ENCODE assay signal across 1 cellular context in genomic region chr5:65366655-65367054, GRCh38.
TF ChIP-seq lines count a peak whose summit lies in the region.

No MANE protein-coding gene starts in this region.

TF ChIP-seq in WTC11, 78 proteins besides CTCF, POLR2A, EP300 and RAD21 (continued from another document):
- TF ChIP-seq ZNF532 (CRISPR knock-in tag; IDR thresholded peaks at IDR 0.05; ENCODE audit: borderline replicate concordance) (no peak), CDX4 (CRISPR knock-in tag; IDR thresholded peaks at IDR 0.05; ENCODE audit: borderline replicate concordance) (no peak), ZNF512 (CRISPR knock-in tag; IDR thresholded peaks at IDR 0.05; ENCODE audit: borderline replicate concordance) (no peak), FOXJ3 (CRISPR knock-in tag; IDR thresholded peaks at IDR 0.05; ENCODE audit: borderline replicate concordance) (no peak), AFF4 (CRISPR knock-in tag; IDR thresholded peaks at IDR 0.05; ENCODE audit: borderline replicate concordance) (no peak), GRHL2 (CRISPR knock-in tag; IDR thresholded peaks at IDR 0.05; ENCODE audit: insufficient replicate concordance, severe bottlenecking) (no peak), E2F1 (CRISPR knock-in tag; IDR thresholded peaks at IDR 0.05) (no peak), KAT7 (CRISPR knock-in tag; IDR thresholded peaks at IDR 0.05; ENCODE audit: borderline replicate concordance) (no peak), NFATC4 (CRISPR knock-in tag; IDR thresholded peaks at IDR 0.05) (no peak), ZNF121 (CRISPR knock-in tag; IDR thresholded peaks at IDR 0.05) (no peak), ATF2 (CRISPR knock-in tag; IDR thresholded peaks at IDR 0.05; ENCODE audit: borderline replicate concordance, low read depth) (no peak), ZNF263 (CRISPR knock-in tag; IDR thresholded peaks at IDR 0.05; ENCODE audit: low read depth) (no peak), MXD4 (CRISPR knock-in tag; IDR thresholded peaks at IDR 0.05; ENCODE audit: borderline replicate concordance) (no peak), ZNF396 (CRISPR knock-in tag; IDR thresholded peaks at IDR 0.05; ENCODE audit: borderline replicate concordance) (no peak), E2F4 (CRISPR knock-in tag; IDR thresholded peaks at IDR 0.05; ENCODE audit: borderline replicate concordance, low read depth) (no peak), ETV6 (CRISPR knock-in tag; IDR thresholded peaks at IDR 0.05) (no peak)
TF ChIP-seq in WTC11: peak in this region for 0.
